Comparison of ENCODE assay signal across 9 cellular contexts in the genomic region with DNA sequence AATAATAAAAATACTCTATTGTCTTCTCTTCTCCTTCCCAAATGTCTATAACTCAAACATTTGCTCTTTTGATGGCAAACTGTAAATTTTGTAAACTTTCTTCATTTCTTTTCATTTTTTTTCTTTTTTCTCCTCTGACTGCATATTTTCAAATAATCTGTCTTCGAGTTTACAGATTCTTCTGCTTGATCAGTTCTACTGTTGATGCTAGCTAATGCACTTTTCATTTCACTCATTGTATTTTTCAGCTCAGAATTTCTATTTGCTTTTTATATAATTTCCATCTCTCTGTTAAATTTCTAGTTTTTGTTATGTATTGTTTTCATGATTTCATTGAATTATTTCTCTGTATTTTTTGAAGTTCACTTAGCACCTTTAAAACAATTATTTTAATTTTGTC.
"Had no signal": no experiment of that assay in that cellular context is flagged by ENCODE, and none has a peak within 500 bp of the region (broad histone marks: within the 10 kb centered on the region; RNA-seq: fewer than 3 reads in every experiment).

No MANE protein-coding gene starts in this region.

- FAIRE-seq: H1, H54 had no signal

- H3K4me2 ChIP-seq: GM23338 had no signal

- H3K4me3 ChIP-seq: GM23338 had no signal

- DNase-seq: H9, HCEC 1CT, HFFc6, IMR-90, KBM-7 had no signal

- H3K27ac ChIP-seq: HL-60 had no signal

- ATAC-seq: GM23338 had no signal
